Comparison of ENCODE assay signal across 10 cellular contexts in genomic region chr7:150341263-150342118, GRCh38. TPM values are rescaled to one million over a fixed set of nuclear protein-coding genes. Genes with fewer than 3 reads are reported as not detected.
DNase-seq lines count a peak whose midpoint lies in the region; ATAC-seq and TF ChIP-seq lines count a peak whose summit lies in the region.
"Had no signal": no experiment of that assay in that cellular context is flagged by ENCODE, and none has a peak within 500 bp of the region (broad histone marks: within the 10 kb centered on the region; RNA-seq: fewer than 3 reads in every experiment).

Gene RARRES2 (minus strand): TSS chr7:150341629. CDS start chr7:150340609, 1,020 bp downstream.

- H2BK5ac ChIP-seq in trophoblast cell (ENCODE audit: low read depth, low read length, poor library complexity): peak within 1 kb of the TSS; percentile 36

- H3K23ac ChIP-seq in trophoblast cell (ENCODE audit: low read length): no peak within 1 kb of the TSS

- H3K4ac ChIP-seq in trophoblast cell (ENCODE audit: low read depth, low read length): peak within 1 kb of the TSS; percentile 80

- H3K27me3 Mint-ChIP-seq in activated T-cell treated with anti-CD3 and anti-CD28 coated beads, Interleukin-2, amount 50 U/mL, for 24 hours: peaks cover 41% of the 10 kb centered on the region

- H3K79me2 ChIP-seq in trophoblast cell (ENCODE audit: control insufficient read depth, insufficient read depth, low read length, poor library complexity): peaks cover 7% of the 10 kb centered on the region

- in situ Hi-C loops in astrocyte of the spinal cord (cut with HindIII; ENCODE audit: low sequenced_read_pairs): no loop called here

- H3K27ac ChIP-seq in trophoblast cell (ENCODE audit: low read depth, low read length): no peak within 1 kb of the TSS

- peaks cover 12% of the 10 kb centered on the region for H3K4me1 Mint-ChIP-seq in activated T-cell treated with anti-CD3 and anti-CD28 coated beads, Interleukin-2, amount 50 U/mL, for 24 hours (ENCODE audit: low read depth)

- H4K12ac ChIP-seq in trophoblast cell (ENCODE audit: low read depth, low read length): peak within 1 kb of the TSS; percentile 49

- peaks cover 14 to 17% of the 10 kb centered on the region in 2 experiments for H3K4me1 ChIP-seq in trophoblast cell (ENCODE audit: control insufficient read depth in 1 of 2, insufficient read depth in 2 of 2, low read length in 2 of 2)

- DNase-seq in AG08396 (ENCODE audit: low spot score): peak; percentile 44
- DNase-seq in astrocyte of the spinal cord (ENCODE audit: low read depth, low spot score): no peak
- DNase-seq in trophoblast cell: no peak
- DNase-seq in NCI-H69 (lab: John Stamatoyannopoulos, UW): no peak
- no peak for DNase-seq in stimulated activated CD8-positive, alpha-beta memory T cell treated with anti-CD3 and anti-CD28 coated beads, Interleukin-4, amount 100 ng/mL, for 48 hours
- DNase-seq in activated T-cell treated with anti-CD3 and anti-CD28 coated beads, Interleukin-2, amount 50 U/mL, for 24 hours: no peak
- DNase-seq: NCI-H187 had no signal

- peak within 1 kb of the TSS; percentile 30 for H3K4me3 ChIP-seq in astrocyte of the spinal cord (ENCODE audit: low read depth, low read length)
- peak within 1 kb of the TSS; percentile 65 for H3K4me3 ChIP-seq in iPS-18c (ENCODE audit: insufficient read depth, low read depth, low read length)
- H3K4me3 ChIP-seq in trophoblast cell (ENCODE audit: low read depth, low read length): peak within 1 kb of the TSS; percentile 68

- H4K8ac ChIP-seq in trophoblast cell (ENCODE audit: low read depth, low read length): peak within 1 kb of the TSS; percentile 65

- no peak within 1 kb of the TSS for H3K27ac Mint-ChIP-seq in activated T-cell treated with anti-CD3 and anti-CD28 coated beads, Interleukin-2, amount 50 U/mL, for 24 hours

- TF ChIP-seq CTCF in astrocyte of the spinal cord (IDR thresholded peaks at IDR 0.05; ENCODE audit: low read depth, low read length): no peak

- peak within 1 kb of the TSS; percentile 82 for H3K14ac ChIP-seq in trophoblast cell (ENCODE audit: low read length)

- peak within 1 kb of the TSS; percentile 62 for H3K9ac ChIP-seq in trophoblast cell (ENCODE audit: low read length)

- peak within 1 kb of the TSS; percentile 48 for H2BK120ac ChIP-seq in trophoblast cell (ENCODE audit: insufficient read depth, low read length, poor library complexity)

- H3K9me3 Mint-ChIP-seq in activated T-cell treated with anti-CD3 and anti-CD28 coated beads, Interleukin-2, amount 50 U/mL, for 24 hours: peaks cover 3% of the 10 kb centered on the region
- H3K9me3 Mint-ChIP-seq: central memory CD8-positive, alpha-beta T cell had no signal

- no peaks in the 10 kb centered on the region for H3K27me3 ChIP-seq in trophoblast cell (ENCODE audit: insufficient read depth, low read length)

- peak within 1 kb of the TSS; percentile 85 for H3K18ac ChIP-seq in trophoblast cell (ENCODE audit: low read length)

- WGBS in trophoblast cell (ENCODE audit: extremely low coverage, insufficient coverage, insufficient read length): no CpG with 5 or more reads among the region's 49 CpGs

- H3K79me1 ChIP-seq in trophoblast cell (ENCODE audit: low read length): peaks cover 10% of the 10 kb centered on the region

- peaks cover 11% of the 10 kb centered on the region for H3K36me3 Mint-ChIP-seq in activated T-cell treated with anti-CD3 and anti-CD28 coated beads, Interleukin-2, amount 50 U/mL, for 24 hours (ENCODE audit: low read depth)

- H3K9me3 ChIP-seq in iPS-18c (ENCODE audit: control insufficient read depth, insufficient read depth, low read length) (no peaks in the 10 kb centered on the region), trophoblast cell (ENCODE audit: insufficient read depth, low read depth, low read length) (peaks cover 5% of the 10 kb centered on the region)

- peak within 1 kb of the TSS; percentile 78 for H3K4me2 ChIP-seq in trophoblast cell (ENCODE audit: low read length)

- H3K36me3 ChIP-seq in trophoblast cell (ENCODE audit: control insufficient read depth in 1 of 2, insufficient read depth in 2 of 2, low read length in 2 of 2): peaks cover 3 to 13% of the 10 kb centered on the region in 2 experiments

- no peak within 1 kb of the TSS for H3K4me3 Mint-ChIP-seq in activated T-cell treated with anti-CD3 and anti-CD28 coated beads, Interleukin-2, amount 50 U/mL, for 24 hours
- H3K4me3 Mint-ChIP-seq: central memory CD8-positive, alpha-beta T cell had no signal

- peak within 1 kb of the TSS; percentile 84 for H4K91ac ChIP-seq in trophoblast cell (ENCODE audit: low read depth, low read length)

- peak within 1 kb of the TSS; percentile 59 for H2BK12ac ChIP-seq in trophoblast cell (ENCODE audit: low read length)

- no peak for ATAC-seq in HG03460 (IDR thresholded peaks at IDR 0.05; ENCODE audit: unreplicated experiment)

- peak within 1 kb of the TSS; percentile 43 for H2AFZ ChIP-seq in trophoblast cell (ENCODE audit: insufficient read depth, low read length, poor library complexity)

- H2AK5ac ChIP-seq in trophoblast cell (ENCODE audit: low read length): peak within 1 kb of the TSS; percentile 49

RNA-seq across cellular contexts. Expression of gene RARRES2, which starts in this region (rescaled TPM):
- polyA plus RNA-seq in trophoblast cell (2013): 149 and 152 TPM in 2 replicates
